In genomic region chr14:96901227-96901626, GRCh38 we compare ENCODE assay signal across 17 cellular contexts.
DNase-seq lines count a peak whose midpoint lies in the region; ATAC-seq and TF ChIP-seq lines count a peak whose summit lies in the region.
"Had no signal": no experiment of that assay in that cellular context is flagged by ENCODE, and none has a peak within 500 bp of the region (broad histone marks: within the 10 kb centered on the region; RNA-seq: fewer than 3 reads in every experiment).

No MANE protein-coding gene starts in this region.

- no peak for TF ChIP-seq CTCF in GM12864 (IDR thresholded peaks at IDR 0.05; ENCODE audit: low read depth, low read length, missing control alignments)

- DNase-seq in GM12864 (ENCODE audit: low read depth), result peak; percentile 54
- DNase-seq in stimulated activated CD4-positive, alpha-beta T cell treated with anti-CD3 and anti-CD28 coated beads, Interleukin-4, amount 100 ng/mL, for 1 hour, result no peak
- no peak for DNase-seq in NCI-H748 (lab: John Stamatoyannopoulos, UW; ENCODE audit: unreplicated experiment)
- no peak for DNase-seq in stimulated activated naive B cell treated with anti-CD40 and anti-IgM and Interleukin-4, amounts not matched to agents 10 μg/mL and 1 μg/mL and 100 μg/mL, for 72 hours
- no peak for DNase-seq in AG08395 (ENCODE audit: low spot score)
- DNase-seq: ACHN; activated CD4-positive, alpha-beta T cell treated with anti-CD3 and anti-CD28 coated beads, Interleukin-2, amount 10 ng/mL, durations not matched to agents 7 days and 5 days; activated gamma-delta T cell; brain microvascular endothelial cell; DMS 273 treated with DMSO at 0.1 percent for 48 hours; heart right ventricle; NCI-H2171 treated with DMSO at 0.1 percent for 48 hours; T-helper 17 cell had no signal

- H3K27me3 Mint-ChIP-seq in stimulated activated naive B cell treated with anti-CD40 and anti-IgM and Interleukin-4, amounts not matched to agents 10 μg/mL and 1 μg/mL and 100 μg/mL, for 72 hours, result no peaks in the 10 kb centered on the region
- H3K27me3 Mint-ChIP-seq: activated CD4-positive, alpha-beta T cell treated with anti-CD3 and anti-CD28 coated beads, Interleukin-2, amount 10 ng/mL, durations not matched to agents 7 days and 5 days; T-helper 17 cell had no signal

- H3K36me3 Mint-ChIP-seq in stimulated activated naive B cell treated with anti-CD40 and anti-IgM and Interleukin-4, amounts not matched to agents 10 μg/mL and 1 μg/mL and 100 μg/mL, for 72 hours, result peaks cover 7 to 48% of the 10 kb centered on the region in 2 donors

- peaks cover 11 to 16% of the 10 kb centered on the region in 2 donors for H3K4me1 Mint-ChIP-seq in stimulated activated naive B cell treated with anti-CD40 and anti-IgM and Interleukin-4, amounts not matched to agents 10 μg/mL and 1 μg/mL and 100 μg/mL, for 72 hours
- H3K4me1 Mint-ChIP-seq: activated CD4-positive, alpha-beta T cell treated with anti-CD3 and anti-CD28 coated beads, Interleukin-2, amount 10 ng/mL, durations not matched to agents 7 days and 5 days had no signal

- no peak overlapping the region for H3K4me3 Mint-ChIP-seq in stimulated activated naive B cell treated with anti-CD40 and anti-IgM and Interleukin-4, amounts not matched to agents 10 μg/mL and 1 μg/mL and 100 μg/mL, for 72 hours
- H3K4me3 Mint-ChIP-seq: activated CD4-positive, alpha-beta T cell treated with anti-CD3 and anti-CD28 coated beads, Interleukin-2, amount 10 ng/mL, durations not matched to agents 7 days and 5 days; T-helper 17 cell had no signal

- no peak overlapping the region for H3K27ac Mint-ChIP-seq in stimulated activated naive B cell treated with anti-CD40 and anti-IgM and Interleukin-4, amounts not matched to agents 10 μg/mL and 1 μg/mL and 100 μg/mL, for 72 hours
- H3K27ac Mint-ChIP-seq: activated CD4-positive, alpha-beta T cell treated with anti-CD3 and anti-CD28 coated beads, Interleukin-2, amount 10 ng/mL, durations not matched to agents 7 days and 5 days; T-helper 17 cell had no signal

- no peaks in the 10 kb centered on the region for H3K9me3 Mint-ChIP-seq in stimulated activated naive B cell treated with anti-CD40 and anti-IgM and Interleukin-4, amounts not matched to agents 10 μg/mL and 1 μg/mL and 100 μg/mL, for 72 hours
- H3K9me3 Mint-ChIP-seq: activated CD4-positive, alpha-beta T cell treated with anti-CD3 and anti-CD28 coated beads, Interleukin-2, amount 10 ng/mL, durations not matched to agents 7 days and 5 days had no signal

- H3K4me3 ChIP-seq in GM12864 (ENCODE audit: low read depth, low read length), result no peak overlapping the region
- H3K4me3 ChIP-seq: heart right ventricle had no signal

- ATAC-seq in GM19328 (IDR thresholded peaks at IDR 0.05; ENCODE audit: unreplicated experiment), result peak; percentile 70
- peak; percentile 75 for ATAC-seq in HG02571 (IDR thresholded peaks at IDR 0.05; ENCODE audit: unreplicated experiment)
- peak; percentile 66 for ATAC-seq in HG03378 (IDR thresholded peaks at IDR 0.05; ENCODE audit: unreplicated experiment)
- ATAC-seq in stimulated activated naive B cell treated with anti-CD40 and anti-IgM and Interleukin-4, amounts not matched to agents 10 μg/mL and 1 μg/mL and 100 μg/mL, for 72 hours (replicated peaks), result no peak
- ATAC-seq: heart right ventricle, Panc1, T-helper 17 cell had no signal

Comparison
In these comparisons a context has a peak if more than half of its experiments do, and no peak if none do; other contexts are left out.
1. ATAC-seq: peak in GM19328 (single experiment), HG02571 (single experiment) and HG03378 (single experiment); none in stimulated activated naive B cell treated with anti-CD40 and anti-IgM and Interleukin-4, amounts not matched to agents 10 μg/mL and 1 μg/mL and 100 μg/mL, for 72 hours (0 of 2).